15 cellular contexts compared by ENCODE assay signal in the genomic region with DNA sequence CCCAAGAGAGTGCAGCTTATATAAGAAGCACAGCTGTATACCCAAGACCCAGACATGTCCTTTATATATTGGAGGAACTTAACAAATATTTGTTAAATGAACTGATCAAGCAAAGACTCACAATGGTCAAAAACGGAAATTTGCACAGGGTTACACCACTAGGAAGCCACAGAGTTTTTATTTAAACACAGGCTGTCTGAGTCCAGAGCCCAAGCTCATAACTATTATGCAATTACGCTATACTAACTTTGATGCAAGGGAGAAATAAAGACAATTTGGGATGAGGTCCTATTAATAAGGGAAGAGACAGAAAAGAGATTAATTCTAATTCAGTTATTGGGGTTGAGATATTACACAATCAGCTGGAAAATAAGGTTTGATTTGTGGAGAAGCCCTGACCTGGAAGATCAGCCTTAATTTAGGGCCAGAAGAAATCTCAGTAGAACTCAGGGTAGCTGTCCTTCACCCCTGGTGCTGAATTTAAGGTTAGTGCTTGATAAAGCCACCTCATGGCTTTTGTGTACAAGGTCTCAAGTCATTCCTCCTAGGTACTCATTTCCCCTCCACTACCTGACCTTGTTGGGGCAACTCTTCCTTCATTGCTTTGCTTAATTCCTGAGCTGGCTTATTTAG. TPM values are rescaled to one million over a fixed set of nuclear protein-coding genes. Genes with fewer than 3 reads are reported as not detected.
DNase-seq lines count a peak whose midpoint lies in the region; ATAC-seq and TF ChIP-seq lines count a peak whose summit lies in the region.
"Had no signal": no experiment of that assay in that cellular context is flagged by ENCODE, and none has a peak within 500 bp of the region (broad histone marks: within the 10 kb centered on the region; RNA-seq: fewer than 3 reads in every experiment).

No MANE protein-coding gene starts in this region.

- TF ChIP-seq EP300 in Ishikawa (IDR thresholded peaks at IDR 0.05; ENCODE audit: borderline replicate concordance), result no peak

- in situ Hi-C loops in SK-MEL-5 (cut with HindIII; ENCODE audit: low pct_unique_long_range_greater_than_20kb, low sequenced_read_pairs), result no loop called here

- ATAC-seq in GM21825 (IDR thresholded peaks at IDR 0.05; ENCODE audit: unreplicated experiment) (no peak), GM19324 (IDR thresholded peaks at IDR 0.05; ENCODE audit: low FRiP score, unreplicated experiment) (no peak)
- ATAC-seq: CD8-positive, alpha-beta T cell; left cardiac atrium had no signal

- TF ChIP-seq RAD21 in Ishikawa (IDR thresholded peaks at IDR 0.05; ENCODE audit: low read depth), result no peak

- TF ChIP-seq CTCF in fibroblast of the aortic adventitia (IDR thresholded peaks at IDR 0.05; ENCODE audit: insufficient read depth, low read length), result no peak
- TF ChIP-seq CTCF in GM20000 (IDR thresholded peaks at IDR 0.05; ENCODE audit: extremely low read depth, missing control alignments), result no peak

- DNase-seq in COLO829 (ENCODE audit: low spot score), result peak; percentile 34
- peak; percentile 15 for DNase-seq in SK-MEL-5 (ENCODE audit: low read depth, low spot score)
- peak; percentile 25 for DNase-seq in fibroblast of the aortic adventitia (ENCODE audit: low read depth)
- no peak for DNase-seq in GM20000 (ENCODE audit: low spot score)
- no peak for DNase-seq in AG08396 (ENCODE audit: low spot score)
- DNase-seq: CD8-positive, alpha-beta T cell; left cardiac atrium; NK-92 treated with Interleukin-12 subunit alpha and Interleukin-12 subunit beta, amount 100 ng/mL, for 24 hours had no signal

- H3K4me3 ChIP-seq in fibroblast of the aortic adventitia (ENCODE audit: low read depth, low read length), result no peak overlapping the region

TF ChIP-seq in Ishikawa, 13 proteins besides CTCF, POLR2A, EP300 and RAD21:
- no peak for TF ChIP-seq FOXM1 (IDR thresholded peaks at IDR 0.05; ENCODE audit: borderline replicate concordance, low read depth)
- TF ChIP-seq, protein P1, sequence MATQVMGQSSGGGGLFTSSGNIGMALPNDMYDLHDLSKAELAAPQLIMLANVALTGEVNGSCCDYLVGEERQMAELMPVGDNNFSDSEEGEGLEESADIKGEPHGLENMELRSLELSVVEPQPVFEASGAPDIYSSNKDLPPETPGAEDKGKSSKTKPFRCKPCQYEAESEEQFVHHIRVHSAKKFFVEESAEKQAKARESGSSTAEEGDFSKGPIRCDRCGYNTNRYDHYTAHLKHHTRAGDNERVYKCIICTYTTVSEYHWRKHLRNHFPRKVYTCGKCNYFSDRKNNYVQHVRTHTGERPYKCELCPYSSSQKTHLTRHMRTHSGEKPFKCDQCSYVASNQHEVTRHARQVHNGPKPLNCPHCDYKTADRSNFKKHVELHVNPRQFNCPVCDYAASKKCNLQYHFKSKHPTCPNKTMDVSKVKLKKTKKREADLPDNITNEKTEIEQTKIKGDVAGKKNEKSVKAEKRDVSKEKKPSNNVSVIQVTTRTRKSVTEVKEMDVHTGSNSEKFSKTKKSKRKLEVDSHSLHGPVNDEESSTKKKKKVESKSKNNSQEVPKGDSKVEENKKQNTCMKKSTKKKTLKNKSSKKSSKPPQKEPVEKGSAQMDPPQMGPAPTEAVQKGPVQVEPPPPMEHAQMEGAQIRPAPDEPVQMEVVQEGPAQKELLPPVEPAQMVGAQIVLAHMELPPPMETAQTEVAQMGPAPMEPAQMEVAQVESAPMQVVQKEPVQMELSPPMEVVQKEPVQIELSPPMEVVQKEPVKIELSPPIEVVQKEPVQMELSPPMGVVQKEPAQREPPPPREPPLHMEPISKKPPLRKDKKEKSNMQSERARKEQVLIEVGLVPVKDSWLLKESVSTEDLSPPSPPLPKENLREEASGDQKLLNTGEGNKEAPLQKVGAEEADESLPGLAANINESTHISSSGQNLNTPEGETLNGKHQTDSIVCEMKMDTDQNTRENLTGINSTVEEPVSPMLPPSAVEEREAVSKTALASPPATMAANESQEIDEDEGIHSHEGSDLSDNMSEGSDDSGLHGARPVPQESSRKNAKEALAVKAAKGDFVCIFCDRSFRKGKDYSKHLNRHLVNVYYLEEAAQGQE (IDR thresholded peaks at IDR 0.05; ENCODE audit: low read depth), result peak; percentile 86

RNA-seq across cellular contexts. Expression of a gene that starts 10.5 kb away (rescaled TPM):
- not detected in 2 replicates for total RNA-seq in SK-MEL-5 (2014; rRNA removed; shearing (Covaris generic))
- not detected in 2 replicates for polyA plus RNA-seq in SK-MEL-5 (2015; cell fraction: cytosol; rRNA removed)
- 0.53 TPM in 1 of 2 replicates, not detected in the other for polyA plus RNA-seq in SK-MEL-5 (2015; cell fraction: nucleus; rRNA removed)
- total RNA-seq in fibroblast of the aortic adventitia (ENCODE audit: low replicate concordance), result 0.63 and 14.0 TPM in 2 replicates

RNA-seq across cellular contexts. Expression of a gene that starts 26.6 kb away (rescaled TPM):
- not detected in 2 replicates for total RNA-seq in SK-MEL-5 (2014; rRNA removed; shearing (Covaris generic))
- polyA plus RNA-seq in SK-MEL-5 (2015; cell fraction: cytosol; rRNA removed), result not detected in 2 replicates
- polyA plus RNA-seq in SK-MEL-5 (2015; cell fraction: nucleus; rRNA removed), result not detected in 2 replicates
- total RNA-seq in fibroblast of the aortic adventitia (ENCODE audit: low replicate concordance), result not detected in 2 replicates
- total RNA-seq: CD8-positive, alpha-beta T cell; dermis microvascular lymphatic vessel endothelial cell; left cardiac atrium; T-helper 2 cell treated with Interferon-gamma antibody and Interleukin-4, amounts not matched to agents 100 ng/mL and 5 ng/mL, for 36 hours had no signal
- polyA plus RNA-seq: adipose tissue, neural cell had no signal

Comparison
In these comparisons a context has a peak if more than half of its experiments do, and no peak if none do; other contexts are left out.
1. DNase-seq: peak in COLO829 (single experiment), SK-MEL-5 (single experiment) and fibroblast of the aortic adventitia (single experiment); none in GM20000 (single experiment) and AG08396 (single experiment).